18 cellular contexts compared by ENCODE assay signal in genomic region chr12:104482748-104483147, GRCh38. TPM values are rescaled to one million over a fixed set of nuclear protein-coding genes. Genes with fewer than 3 reads are reported as not detected.
A peak's percentile ranks its signal among the peaks of the same experiment; 100 is the strongest.
DNase-seq lines count a peak whose midpoint lies in the region; ATAC-seq and TF ChIP-seq lines count a peak whose summit lies in the region.
"Had no signal": no experiment of that assay in that cellular context is flagged by ENCODE, and none has a peak within 500 bp of the region (broad histone marks: within the 10 kb centered on the region; RNA-seq: fewer than 3 reads in every experiment).

No MANE protein-coding gene starts in this region.

- H2AFZ ChIP-seq in MM.1S (ENCODE audit: low read length), result no peak overlapping the region

- H3K9me3 ChIP-seq in MM.1S (replicated peaks; ENCODE audit: insufficient read depth, low read length) (no peaks in the 10 kb centered on the region), lower lobe of right lung (no peaks in the 10 kb centered on the region)

- peaks cover 15% of the 10 kb centered on the region for H3F3A ChIP-seq in MM.1S (ENCODE audit: insufficient read depth, low read length)

- no peak for ATAC-seq in stimulated activated naive B cell treated with anti-CD40 and anti-IgM and Interleukin-4, amounts not matched to agents 10 μg/mL and 1 μg/mL and 100 μg/mL, for 72 hours (replicated peaks)
- no peak for ATAC-seq in lower lobe of right lung
- ATAC-seq in GM21381 (IDR thresholded peaks at IDR 0.05; ENCODE audit: unreplicated experiment), result no peak
- ATAC-seq: esophagus mucosa had no signal

- H3K27me3 ChIP-seq in MM.1S (replicated peaks; ENCODE audit: insufficient read depth, low read length) (no peaks in the 10 kb centered on the region), lower lobe of right lung (ENCODE audit: low read depth) (no peaks in the 10 kb centered on the region)

- CTCF ChIA-PET in activated naive CD4-positive, alpha-beta T cell treated with anti-CD3 and anti-CD28 coated beads for 36 hours (lab: Charles Lee), result no interaction called here

- no peaks in the 10 kb centered on the region for H4K20me1 ChIP-seq in MM.1S (ENCODE audit: insufficient read depth, low read length)

- no peak overlapping the region for H3K27ac ChIP-seq in MM.1S (ENCODE audit: low read length)
- no peak overlapping the region for H3K27ac ChIP-seq in lower lobe of right lung
- H3K27ac ChIP-seq: RWPE1 had no signal

- H3K36me3 Mint-ChIP-seq in activated naive CD4-positive, alpha-beta T cell treated with anti-CD3 and anti-CD28 coated beads, Interleukin-2, amount 50 U/mL, for 24 hours, result peaks cover 8% of the 10 kb centered on the region
- peaks cover 24% of the 10 kb centered on the region for H3K36me3 Mint-ChIP-seq in activated naive CD4-positive, alpha-beta T cell treated with anti-CD3 and anti-CD28 coated beads for 36 hours (ENCODE audit: low read depth)
- H3K36me3 Mint-ChIP-seq in stimulated activated naive B cell treated with anti-CD40 and anti-IgM and Interleukin-4, amounts not matched to agents 10 μg/mL and 1 μg/mL and 100 μg/mL, for 72 hours, result peaks cover 45 to 73% of the 10 kb centered on the region in 2 donors

- H3K4me3 Mint-ChIP-seq in activated naive CD4-positive, alpha-beta T cell treated with anti-CD3 and anti-CD28 coated beads, Interleukin-2, amount 50 U/mL, for 24 hours, result no peak overlapping the region
- no peak overlapping the region for H3K4me3 Mint-ChIP-seq in activated naive CD4-positive, alpha-beta T cell treated with anti-CD3 and anti-CD28 coated beads for 36 hours
- H3K4me3 Mint-ChIP-seq in stimulated activated naive B cell treated with anti-CD40 and anti-IgM and Interleukin-4, amounts not matched to agents 10 μg/mL and 1 μg/mL and 100 μg/mL, for 72 hours, result peak overlapping the region in 1 of 2 donors; percentile 29
- H3K4me3 Mint-ChIP-seq: activated CD4-positive, alpha-beta T cell treated with anti-CD3 and anti-CD28 coated beads, Interleukin-2, amount 10 ng/mL, durations not matched to agents 7 days and 5 days had no signal

- TF ChIP-seq CTCF in MM.1S (IDR thresholded peaks at IDR 0.05; ENCODE audit: low read length) (no peak), lower lobe of right lung (IDR thresholded peaks at IDR 0.05) (no peak)

- DNase-seq in activated naive CD4-positive, alpha-beta T cell treated with anti-CD3 and anti-CD28 coated beads for 36 hours, result no peak
- DNase-seq in MM.1S (peak; percentile 57), cerebellar cortex (ENCODE audit: low spot score) (peak; percentile 46), lower lobe of right lung (no peak), HCEC 1CT (no peak)
- no peak for DNase-seq in stimulated activated naive B cell treated with anti-CD40 and anti-IgM and Interleukin-4, amounts not matched to agents 10 μg/mL and 1 μg/mL and 100 μg/mL, for 72 hours
- DNase-seq: activated CD4-positive, alpha-beta T cell treated with anti-CD3 and anti-CD28 coated beads, Interleukin-2, amount 10 ng/mL, durations not matched to agents 7 days and 5 days; activated T-cell treated with anti-CD3 and anti-CD28 coated beads, Interleukin-2, amount 50 U/mL, for 48 hours; KG1; NCI-H1092; NCI-H2029 treated with DMSO at 0.1 percent for 48 hours; nucleus accumbens; retina; stimulated activated CD8-positive, alpha-beta memory T cell treated with anti-CD3 and anti-CD28 coated beads, Interleukin-4, amount 100 ng/mL, for 48 hours had no signal

- H3K9me2 ChIP-seq in MM.1S (replicated peaks; ENCODE audit: insufficient read depth, low read length), result no peaks in the 10 kb centered on the region

- H3K27me3 Mint-ChIP-seq in activated naive CD4-positive, alpha-beta T cell treated with anti-CD3 and anti-CD28 coated beads, Interleukin-2, amount 50 U/mL, for 24 hours, result no peaks in the 10 kb centered on the region
- no peaks in the 10 kb centered on the region for H3K27me3 Mint-ChIP-seq in activated naive CD4-positive, alpha-beta T cell treated with anti-CD3 and anti-CD28 coated beads for 36 hours (ENCODE audit: low read depth)
- H3K27me3 Mint-ChIP-seq in stimulated activated naive B cell treated with anti-CD40 and anti-IgM and Interleukin-4, amounts not matched to agents 10 μg/mL and 1 μg/mL and 100 μg/mL, for 72 hours, result no peaks in the 10 kb centered on the region
- H3K27me3 Mint-ChIP-seq: activated CD4-positive, alpha-beta T cell treated with anti-CD3 and anti-CD28 coated beads, Interleukin-2, amount 10 ng/mL, durations not matched to agents 7 days and 5 days had no signal

- H3K4me2 ChIP-seq in MM.1S (ENCODE audit: low read depth, low read length), result no peak overlapping the region

- H3K36me3 ChIP-seq in MM.1S (replicated peaks; ENCODE audit: insufficient read depth, low read length), result no peaks in the 10 kb centered on the region
- H3K36me3 ChIP-seq in lower lobe of right lung, result no peaks in the 10 kb centered on the region

- H3K79me2 ChIP-seq in MM.1S (ENCODE audit: low read length), result peaks cover 74% of the 10 kb centered on the region

- H3K27ac Mint-ChIP-seq in activated naive CD4-positive, alpha-beta T cell treated with anti-CD3 and anti-CD28 coated beads, Interleukin-2, amount 50 U/mL, for 24 hours, result peak overlapping the region; percentile 24
- H3K27ac Mint-ChIP-seq in activated naive CD4-positive, alpha-beta T cell treated with anti-CD3 and anti-CD28 coated beads for 36 hours, result no peak overlapping the region
- peak overlapping the region; percentile 72 for H3K27ac Mint-ChIP-seq in stimulated activated naive B cell treated with anti-CD40 and anti-IgM and Interleukin-4, amounts not matched to agents 10 μg/mL and 1 μg/mL and 100 μg/mL, for 72 hours

- H3K9me3 Mint-ChIP-seq in activated naive CD4-positive, alpha-beta T cell treated with anti-CD3 and anti-CD28 coated beads, Interleukin-2, amount 50 U/mL, for 24 hours, result no peaks in the 10 kb centered on the region
- H3K9me3 Mint-ChIP-seq in activated naive CD4-positive, alpha-beta T cell treated with anti-CD3 and anti-CD28 coated beads for 36 hours, result no peaks in the 10 kb centered on the region
- no peaks in the 10 kb centered on the region for H3K9me3 Mint-ChIP-seq in stimulated activated naive B cell treated with anti-CD40 and anti-IgM and Interleukin-4, amounts not matched to agents 10 μg/mL and 1 μg/mL and 100 μg/mL, for 72 hours

- H3K9ac ChIP-seq in MM.1S (ENCODE audit: low read length), result no peak overlapping the region

- no peak overlapping the region for H3K4me3 ChIP-seq in MM.1S (ENCODE audit: low read length)
- H3K4me3 ChIP-seq in lower lobe of right lung, result no peak overlapping the region

- H3K4me1 ChIP-seq in MM.1S (ENCODE audit: low read length) (peaks cover 26% of the 10 kb centered on the region), lower lobe of right lung (peaks cover 43% of the 10 kb centered on the region)

- H3K4me1 Mint-ChIP-seq in activated naive CD4-positive, alpha-beta T cell treated with anti-CD3 and anti-CD28 coated beads, Interleukin-2, amount 50 U/mL, for 24 hours, result peaks cover 99% of the 10 kb centered on the region
- peaks cover 89% of the 10 kb centered on the region for H3K4me1 Mint-ChIP-seq in activated naive CD4-positive, alpha-beta T cell treated with anti-CD3 and anti-CD28 coated beads for 36 hours (ENCODE audit: low read depth)
- peaks cover 84 to 96% of the 10 kb centered on the region in 2 donors for H3K4me1 Mint-ChIP-seq in stimulated activated naive B cell treated with anti-CD40 and anti-IgM and Interleukin-4, amounts not matched to agents 10 μg/mL and 1 μg/mL and 100 μg/mL, for 72 hours

- intact Hi-C loops in activated naive CD4-positive, alpha-beta T cell treated with anti-CD3 and anti-CD28 coated beads for 36 hours (cut with micrococcal nuclease), result no loop called here
- intact Hi-C loops in lower lobe of right lung (cut with DNase I), result no loop called here

RNA-seq across cellular contexts. Expression of gene CHST11, which starts 26.0 kb away (rescaled TPM):
- total RNA-seq in activated naive CD4-positive, alpha-beta T cell treated with anti-CD3 and anti-CD28 coated beads for 36 hours, result 10 to 100 TPM; 39.3 to 45.3 TPM
- total RNA-seq in lower lobe of right lung, result 46.2 TPM

Comparison
In these comparisons a context has a peak if more than half of its experiments do, and no peak if none do; other contexts are left out.
1. DNase-seq: peak in MM.1S (single experiment) and cerebellar cortex (single experiment); none in activated naive CD4-positive, alpha-beta T cell treated with anti-CD3 and anti-CD28 coated beads for 36 hours (single experiment), stimulated activated naive B cell treated with anti-CD40 and anti-IgM and Interleukin-4, amounts not matched to agents 10 μg/mL and 1 μg/mL and 100 μg/mL, for 72 hours (single experiment), lower lobe of right lung (single experiment) and HCEC 1CT (single experiment).